In genomic region chr6:90397929-90398674, GRCh38 we compare ENCODE assay signal across 8 cellular contexts.
DNase-seq lines count a peak whose midpoint lies in the region; ATAC-seq lines count a peak whose summit lies in the region.

No MANE protein-coding gene starts in this region.

- H3K27me3 ChIP-seq in neuronal stem cell (ENCODE audit: control insufficient read depth in 3 of 3, insufficient read depth in 3 of 3, low read depth in 1 of 3, low read length in 3 of 3), result no peaks in the 10 kb centered on the region

- H3K27me3 Mint-ChIP-seq in T-helper 2 cell treated with Interferon-gamma antibody and Interleukin-4, amounts not matched to agents 5 μg/mL and 100 μg/mL, for 36 hours (ENCODE audit: low read depth), result peaks cover 3% of the 10 kb centered on the region

- no peak overlapping the region for H3K4me2 ChIP-seq in neuronal stem cell (ENCODE audit: insufficient read depth, low read length, poor library complexity, severe bottlenecking)

- H3K79me1 ChIP-seq in neuronal stem cell (ENCODE audit: low read depth, low read length), result no peaks in the 10 kb centered on the region

- H4K8ac ChIP-seq in neuronal stem cell (ENCODE audit: low read depth, low read length), result no peak overlapping the region

- DNase-seq in T-helper 2 cell treated with Interferon-gamma antibody and Interleukin-4, amounts not matched to agents 5 μg/mL and 100 μg/mL, for 36 hours (ENCODE audit: low spot score), result peak; percentile 94
- peak; percentile 57 for DNase-seq in astrocyte of the hippocampus (ENCODE audit: low read depth, low spot score)
- DNase-seq in stimulated activated CD4-positive, alpha-beta T cell treated with anti-CD3 and anti-CD28 coated beads, Interleukin-2, amount 100 ng/mL, for 48 hours, result peak; percentile 73 to 76
- no peak for DNase-seq in HT-29 (ENCODE audit: low spot score)
- no peak for DNase-seq in neuronal stem cell (ENCODE audit: low spot score)
- no peak for DNase-seq in NCI-H2029 treated with DMSO at 0.1 percent for 48 hours (lab: John Stamatoyannopoulos, UW)

- H3K14ac ChIP-seq in neuronal stem cell (ENCODE audit: low read length), result no peak overlapping the region

- no peak overlapping the region for H3K27ac ChIP-seq in neuronal stem cell (replicated peaks; ENCODE audit: low read length)

- H2AK5ac ChIP-seq in neuronal stem cell (ENCODE audit: low read depth, low read length), result no peak overlapping the region

- H3K9ac ChIP-seq in neuronal stem cell (ENCODE audit: low read depth, low read length, poor library complexity), result no peak overlapping the region

- H4K91ac ChIP-seq in neuronal stem cell (ENCODE audit: low read depth, low read length, poor library complexity), result no peak overlapping the region

- no CpG with 5 or more reads among the region's 5 CpGs for WGBS in neuronal stem cell (ENCODE audit: extremely low coverage in 2 of 2, insufficient read length in 2 of 2, insufficient replicate concordance in 1 of 2), 2 donors

- no peaks in the 10 kb centered on the region for H3K9me3 Mint-ChIP-seq in T-helper 2 cell treated with Interferon-gamma antibody and Interleukin-4, amounts not matched to agents 5 μg/mL and 100 μg/mL, for 36 hours

- H3K4me3 Mint-ChIP-seq in T-helper 2 cell treated with Interferon-gamma antibody and Interleukin-4, amounts not matched to agents 5 μg/mL and 100 μg/mL, for 36 hours, result peak overlapping the region; percentile 65

- H3K23ac ChIP-seq in neuronal stem cell (ENCODE audit: low read depth, low read length, poor library complexity), result no peak overlapping the region

- peak overlapping the region; percentile 91 for H3K27ac Mint-ChIP-seq in T-helper 2 cell treated with Interferon-gamma antibody and Interleukin-4, amounts not matched to agents 5 μg/mL and 100 μg/mL, for 36 hours

- H3K4me3 ChIP-seq in neuronal stem cell (ENCODE audit: low read length in 2 of 2), result no peak overlapping the region

- H2BK5ac ChIP-seq in neuronal stem cell (ENCODE audit: low read length), result no peak overlapping the region

- H2BK12ac ChIP-seq in neuronal stem cell (ENCODE audit: low read length), result no peak overlapping the region

- peaks cover 88% of the 10 kb centered on the region for H3K4me1 Mint-ChIP-seq in T-helper 2 cell treated with Interferon-gamma antibody and Interleukin-4, amounts not matched to agents 5 μg/mL and 100 μg/mL, for 36 hours (ENCODE audit: low read depth)

- H2BK120ac ChIP-seq in neuronal stem cell (ENCODE audit: low read depth, low read length), result no peak overlapping the region

- no peak overlapping the region for H3K18ac ChIP-seq in neuronal stem cell (ENCODE audit: low read length)

- H3K36me3 ChIP-seq in neuronal stem cell (replicated peaks in 1 of 2; ENCODE audit: control insufficient read depth in 2 of 2, insufficient read depth in 2 of 2, low read length in 2 of 2), result no peaks in the 10 kb centered on the region

- H3K36me3 Mint-ChIP-seq in T-helper 2 cell treated with Interferon-gamma antibody and Interleukin-4, amounts not matched to agents 5 μg/mL and 100 μg/mL, for 36 hours (ENCODE audit: low read depth), result no peaks in the 10 kb centered on the region

- H3K4ac ChIP-seq in neuronal stem cell (ENCODE audit: low read length), result no peak overlapping the region

- no peak overlapping the region for H2BK15ac ChIP-seq in neuronal stem cell (ENCODE audit: low read length)

- no peak overlapping the region for H2AFZ ChIP-seq in neuronal stem cell (ENCODE audit: low read length)

- no peaks in the 10 kb centered on the region for H3K9me3 ChIP-seq in neuronal stem cell (replicated peaks in 1 of 2; ENCODE audit: control insufficient read depth in 2 of 2, insufficient read depth in 1 of 2, low read depth in 1 of 2, low read length in 2 of 2)

- ATAC-seq in GM21619 (IDR thresholded peaks at IDR 0.05; ENCODE audit: unreplicated experiment) (peak; percentile 67), HG03139 (IDR thresholded peaks at IDR 0.05; ENCODE audit: unreplicated experiment) (no peak)

- peaks cover 0 to 1% of the 10 kb centered on the region in 2 donors for H3K4me1 ChIP-seq in neuronal stem cell (ENCODE audit: control insufficient read depth in 2 of 2, insufficient read depth in 1 of 2, low read depth in 1 of 2, low read length in 2 of 2)

Comparison
In these comparisons a context has a peak if more than half of its experiments do, and no peak if none do; other contexts are left out.
1. DNase-seq: peak in T-helper 2 cell treated with Interferon-gamma antibody and Interleukin-4, amounts not matched to agents 5 μg/mL and 100 μg/mL, for 36 hours (single experiment), astrocyte of the hippocampus (single experiment) and stimulated activated CD4-positive, alpha-beta T cell treated with anti-CD3 and anti-CD28 coated beads, Interleukin-2, amount 100 ng/mL, for 48 hours (2 of 2); none in HT-29 (single experiment), neuronal stem cell (single experiment) and NCI-H2029 treated with DMSO at 0.1 percent for 48 hours (single experiment).